In the genomic region with DNA sequence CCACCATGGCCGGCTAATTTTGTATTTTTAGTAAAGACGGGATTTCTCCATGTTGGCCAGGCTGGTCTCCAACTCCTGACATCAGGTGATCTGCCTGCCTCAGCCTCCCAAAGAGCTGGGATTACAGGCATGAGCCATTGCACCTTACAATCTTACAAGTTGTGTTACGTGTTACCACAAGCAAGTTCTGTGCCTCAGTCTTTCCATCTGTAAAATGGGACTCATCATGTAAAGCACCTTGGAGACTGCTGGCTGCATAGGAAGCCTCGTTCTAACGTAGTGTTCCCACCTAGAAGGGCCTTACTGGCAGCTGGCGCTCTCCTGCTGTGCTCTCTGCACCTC, we compare ENCODE assay signal across 1 cellular context.
A peak's percentile ranks its signal among the peaks of the same experiment; 100 is the strongest.
TF ChIP-seq lines count a peak whose summit lies in the region.

No MANE protein-coding gene starts in this region.

TF ChIP-seq in K562, 482 proteins besides CTCF, POLR2A, EP300 and RAD21:
- peak in 1 of 2 experiments; percentile 40; a peak in 1 of 4 replicates for TF ChIP-seq HDAC1 (IDR thresholded peaks at IDR 0.05)
- peak; percentile 80; the same call in 1 of the 2 replicates for TF ChIP-seq HDAC2 (IDR thresholded peaks at IDR 0.05)
- TF ChIP-seq CBFA2T2 (conservative IDR thresholded peaks at IDR 0.05): no peak
- peak; percentile 88 for TF ChIP-seq ADNP (tag; IDR thresholded peaks at IDR 0.05)
- peak in 1 of 2 experiments; percentile 41; a peak in 1 of 3 replicates for TF ChIP-seq CBX3 (IDR thresholded peaks at IDR 0.05; ENCODE audit: borderline replicate concordance in 1 of 2, low read length in 2 of 2)
- TF ChIP-seq BCOR (IDR thresholded peaks at IDR 0.05): peak; percentile 96
- TF ChIP-seq POU5F1 (IDR thresholded peaks at IDR 0.05; ENCODE audit: borderline replicate concordance, low read depth, low read length, partially characterized antibody): no peak
- peak; percentile 93 for TF ChIP-seq RBM25 (IDR thresholded peaks at IDR 0.05; ENCODE audit: low read depth, low read length, severe bottlenecking)
- peak; percentile 90 for TF ChIP-seq SMARCA5 (IDR thresholded peaks at IDR 0.05)
- no peak for TF ChIP-seq STAT6 (CRISPR knock-in tag; IDR thresholded peaks at IDR 0.05)
- peak; percentile 38 for TF ChIP-seq PHF20 (IDR thresholded peaks at IDR 0.05; ENCODE audit: partially characterized antibody)
- TF ChIP-seq KDM1A (IDR thresholded peaks at IDR 0.05): peak; percentile 76 to 93
- no peak for TF ChIP-seq SP2 (IDR thresholded peaks at IDR 0.05; ENCODE audit: extremely low read depth, low read depth, low read length, poor library complexity, severe bottlenecking)
- no peak for TF ChIP-seq ZNF76 (CRISPR knock-in tag; IDR thresholded peaks at IDR 0.05; ENCODE audit: borderline replicate concordance)
- TF ChIP-seq RCOR1 (IDR thresholded peaks at IDR 0.05; ENCODE audit: borderline replicate concordance in 1 of 2, low read depth in 2 of 2, low read length in 2 of 2): peak in 1 of 2 experiments; percentile 65; a peak in 1 of 4 replicates
- TF ChIP-seq TCF7 (IDR thresholded peaks at IDR 0.05; ENCODE audit: borderline replicate concordance): no peak
- peak; percentile 86; the same call in 1 of the 2 replicates for TF ChIP-seq CBX1 (IDR thresholded peaks at IDR 0.05; ENCODE audit: low read depth)
